Comparison of ENCODE assay signal across 10 cellular contexts in genomic region chr10:59678884-59679301, GRCh38. TPM values are rescaled to one million over a fixed set of nuclear protein-coding genes. Genes with fewer than 3 reads are reported as not detected.
DNase-seq lines count a peak whose midpoint lies in the region; ATAC-seq, FAIRE-seq and TF ChIP-seq lines count a peak whose summit lies in the region.
"Had no signal": no experiment of that assay in that cellular context is flagged by ENCODE, and none has a peak within 500 bp of the region (broad histone marks: within the 10 kb centered on the region; RNA-seq: fewer than 3 reads in every experiment).

No MANE protein-coding gene starts in this region.

- intact Hi-C loops in K562 (cut with micrococcal nuclease) = no loop called here

- H3K27ac ChIP-seq in K562 (ENCODE audit: extremely low read depth, low read depth, low read length) = no peak overlapping the region

- H3K4me1 Mint-ChIP-seq in stimulated activated naive CD8-positive, alpha-beta T cell treated with anti-CD3 and anti-CD28 coated beads, Interleukin-15, amount 100 ng/mL, for 72 hours = no peaks in the 10 kb centered on the region

- H3K9ac ChIP-seq in K562 (ENCODE audit: insufficient read depth in 1 of 2, low read depth in 2 of 2, low read length in 2 of 2) = no peak overlapping the region

- 5% methylated on average over 4 of the region's 4 CpGs for WGBS in K562 (ENCODE audit: insufficient coverage, low coverage, missing lambda C conversion rate)

- ATAC-seq in stimulated activated naive CD8-positive, alpha-beta T cell treated with anti-CD3 and anti-CD28 coated beads, Interleukin-15, amount 100 ng/mL, for 72 hours = peak; percentile 53
- ATAC-seq in stimulated activated naive CD8-positive, alpha-beta T cell treated with anti-CD3 and anti-CD28 coated beads, Interleukin-15, Interleukin-2, amounts not matched to agents 100 U/mL and 50 U/mL, for 24 hours = no peak
- ATAC-seq in HG03159 (IDR thresholded peaks at IDR 0.05; ENCODE audit: unreplicated experiment) (peak; percentile 92), K562 (no peak)

- no peaks in the 10 kb centered on the region for H3K9me1 ChIP-seq in K562 (ENCODE audit: control insufficient read depth, insufficient read depth, low read length)

- no peaks in the 10 kb centered on the region for H4K20me1 ChIP-seq in K562 (replicated peaks; ENCODE audit: control insufficient read depth, insufficient read depth, low read length)

- no peak for DNase-seq in stimulated activated naive CD8-positive, alpha-beta T cell treated with anti-CD3 and anti-CD28 coated beads, Interleukin-15, amount 100 ng/mL, for 72 hours
- DNase-seq in stimulated activated naive CD8-positive, alpha-beta T cell treated with anti-CD3 and anti-CD28 coated beads, Interleukin-15, Interleukin-2, amounts not matched to agents 100 U/mL and 50 U/mL, for 24 hours = no peak
- DNase-seq in K562 (ENCODE audit: extremely low read depth in 1 of 4, low spot score in 3 of 4) (no peak), SW480 (ENCODE audit: low spot score) (no peak), COR-L47 (lab: John Stamatoyannopoulos, UW) (no peak), HTR-8/SVneo (ENCODE audit: insufficient read length, low spot score) (no peak), DMS 273 treated with DMSO at 0.1 percent for 48 hours (lab: John Stamatoyannopoulos, UW) (no peak)
- DNase-seq: aorta, BE2C had no signal

- no peaks in the 10 kb centered on the region for H3K27me3 ChIP-seq in K562 (ENCODE audit: control insufficient read depth in 2 of 2, insufficient read depth in 2 of 2, low read length in 2 of 2)
- H3K27me3 ChIP-seq: BE2C had no signal

- CTCF ChIA-PET in K562 (lab: Yijun Ruan, JAX; ENCODE audit: low intra/inter-chr PET ratio) = no interaction called here

- POLR2A ChIA-PET in K562 (lab: Yijun Ruan, JAX) = no interaction called here

- no peaks in the 10 kb centered on the region for H3K36me3 ChIP-seq in K562 (ENCODE audit: control insufficient read depth, insufficient read depth, low read length)
- H3K36me3 ChIP-seq: BE2C had no signal

- no peak for FAIRE-seq in K562 (lab: Jason Lieb, UNC)
- FAIRE-seq in HTR-8/SVneo (lab: Jason Lieb, UNC) = no peak

- no peak overlapping the region for H3K4me3 ChIP-seq in K562

- H3K4me2 ChIP-seq in K562 (ENCODE audit: insufficient read depth, low read length) = no peak overlapping the region

- H3K4me1 ChIP-seq in K562 (replicated peaks in 1 of 2; ENCODE audit: control insufficient read depth in 2 of 2, insufficient read depth in 2 of 2, low read length in 2 of 2) = no peaks in the 10 kb centered on the region
- H3K4me1 ChIP-seq: BE2C had no signal

- H2AFZ ChIP-seq in K562 (ENCODE audit: low read depth, low read length) = peak overlapping the region; percentile 9; the same call in 1 of the 2 replicates

- H3K9me3 ChIP-seq in K562 (replicated peaks; ENCODE audit: control insufficient read depth, insufficient read depth, low read depth, low read length) = no peaks in the 10 kb centered on the region
- H3K9me3 ChIP-seq: BE2C had no signal

- no peak overlapping the region for H3K4me3 Mint-ChIP-seq in stimulated activated naive CD8-positive, alpha-beta T cell treated with anti-CD3 and anti-CD28 coated beads, Interleukin-15, amount 100 ng/mL, for 72 hours

- no peak overlapping the region for H3K27ac Mint-ChIP-seq in stimulated activated naive CD8-positive, alpha-beta T cell treated with anti-CD3 and anti-CD28 coated beads, Interleukin-15, amount 100 ng/mL, for 72 hours

- no peak for TF ChIP-seq POLR2A in K562 (conservative IDR thresholded peaks at IDR 0.05)

- no peak for TF ChIP-seq EP300 in K562 (IDR thresholded peaks at IDR 0.05; ENCODE audit: low read length)

- no TSS peak for BruUV-seq in K562 (replicated peaks; lab: Mats Ljungman, UMichigan)

- no peaks in the 10 kb centered on the region for H3K9me3 Mint-ChIP-seq in stimulated activated naive CD8-positive, alpha-beta T cell treated with anti-CD3 and anti-CD28 coated beads, Interleukin-15, amount 100 ng/mL, for 72 hours

- H3K79me2 ChIP-seq in K562 (ENCODE audit: control insufficient read depth, insufficient read depth, low read length) = no peaks in the 10 kb centered on the region

- no peaks in the 10 kb centered on the region for H3K27me3 Mint-ChIP-seq in stimulated activated naive CD8-positive, alpha-beta T cell treated with anti-CD3 and anti-CD28 coated beads, Interleukin-15, amount 100 ng/mL, for 72 hours

- in situ Hi-C loops in K562 (cut with MboI) = no loop called here

- no peak for TF ChIP-seq CTCF in K562 (IDR thresholded peaks at IDR 0.05 in 2 of 3, conservative IDR thresholded peaks at IDR 0.05 in 1 of 3; ENCODE audit: insufficient read depth in 2 of 3, low read depth in 1 of 3, low read length in 3 of 3)

- no peak for TF ChIP-seq RAD21 in K562 (CRISPR knock-in tag; conservative IDR thresholded peaks at IDR 0.05 in 1 of 2, IDR thresholded peaks at IDR 0.05 in 1 of 2)

TF ChIP-seq in K562, 482 proteins besides CTCF, POLR2A, EP300 and RAD21:
- no peak for TF ChIP-seq CCNT2 (IDR thresholded peaks at IDR 0.05; ENCODE audit: borderline replicate concordance, extremely low read depth, insufficient read length, low read depth, low read length)
- no peak for TF ChIP-seq TSC22D4 (tag; IDR thresholded peaks at IDR 0.05)
- no peak for TF ChIP-seq JUN (IDR thresholded peaks at IDR 0.05; ENCODE audit: borderline replicate concordance, low read depth, low read length)
- TF ChIP-seq JUN (CRISPR knock-in tag; IDR thresholded peaks at IDR 0.05; ENCODE audit: borderline replicate concordance) = no peak
- TF ChIP-seq GTF2E2 (tag; IDR thresholded peaks at IDR 0.05) = no peak
- no peak for TF ChIP-seq MTA3 (IDR thresholded peaks at IDR 0.05; ENCODE audit: borderline replicate concordance)
- no peak for TF ChIP-seq TEAD1 (CRISPR knock-in tag; IDR thresholded peaks at IDR 0.05)
- no peak for TF ChIP-seq RBM15 (IDR thresholded peaks at IDR 0.05; ENCODE audit: insufficient read depth, low read length)
- TF ChIP-seq MEF2A (IDR thresholded peaks at IDR 0.05; ENCODE audit: control insufficient read depth, low read depth, low read length) = no peak
- no peak for TF ChIP-seq SMARCE1 (IDR thresholded peaks at IDR 0.05)
- no peak for TF ChIP-seq BCLAF1 (IDR thresholded peaks at IDR 0.05; ENCODE audit: borderline replicate concordance in 1 of 2, control insufficient read depth in 1 of 2, low read depth in 2 of 2, low read length in 1 of 2)
- TF ChIP-seq KAT2B (IDR thresholded peaks at IDR 0.05; ENCODE audit: low read depth, low read length) = no peak
- TF ChIP-seq ZNF124 (CRISPR knock-in tag; IDR thresholded peaks at IDR 0.05) = no peak
- no peak for TF ChIP-seq KDM1A (IDR thresholded peaks at IDR 0.05)
- TF ChIP-seq ZNF695 (CRISPR knock-in tag; IDR thresholded peaks at IDR 0.05) = no peak
- no peak for TF ChIP-seq ZC3H4 (CRISPR knock-in tag; IDR thresholded peaks at IDR 0.05; ENCODE audit: borderline replicate concordance)

RNA-seq across cellular contexts. Expression of gene SLC16A9, which starts 30.8 kb away (rescaled TPM):
- total RNA-seq in K562 (2011; cell fraction: chromatin; rRNA removed; ENCODE audit: low replicate concordance) = 3.9 and 5.7 TPM in 2 replicates
- 2.8 and 3.8 TPM in 2 replicates for total RNA-seq in K562 (2011; cell fraction: nucleolus; rRNA removed)
- 3.4 and 6.9 TPM in 2 replicates for total RNA-seq in K562 (2011; cell fraction: nucleoplasm; rRNA removed)
- total RNA-seq in K562 (2014; rRNA removed) (1.5 and 1.6 TPM in 2 replicates), K562 (2014; rRNA removed; fragmentation: Illumina TruSeq; extraction: Trizol) (2.8 and 3.3 TPM in 2 replicates), K562 (2015; rRNA removed; fragmentation: Illumina TruSeq; extraction: Trizol) (2.5 and 2.6 TPM in 2 replicates), K562 (2021) (1.7 and 2.1 TPM in 2 replicates)
- polyA plus RNA-seq in K562 (2011; rRNA removed) (6.4 and 7.6 TPM in 2 replicates), K562 (2014; fragmentation: Illumina TruSeq; extraction: Trizol) (1.9 and 2.5 TPM in 2 replicates), K562 (2014; fragmentation: Nextera tagmentation; extraction: Ambion mirVana) (1 to 10 TPM in 1 of 2 experiments, under 1 TPM in 1; 0.90 to 1.0 TPM), K562 (2014; rRNA removed) (1.6 and 2.1 TPM in 2 replicates)
- 1.4 and 5.5 TPM in 2 replicates for polyA plus RNA-seq in K562 (2011; cell fraction: cytosol; rRNA removed)
- polyA plus RNA-seq in K562 (2011; cell fraction: nucleus; rRNA removed) = 4.6 and 8.7 TPM in 2 replicates
- 1.1 and 1.2 TPM in 2 replicates for polyA plus RNA-seq in K562 (2012)
- polyA minus RNA-seq in K562 (2011; rRNA and poly(A)+ RNA removed) = 4.8 and 6.6 TPM in 2 replicates
- 0.95 and 2.2 TPM in 2 replicates for polyA minus RNA-seq in K562 (2011; cell fraction: cytosol; rRNA and poly(A)+ RNA removed)
- 1.5 and 3.2 TPM in 2 replicates for polyA minus RNA-seq in K562 (2011; cell fraction: nucleus; rRNA and poly(A)+ RNA removed)

Comparison
In these comparisons a context has a peak if more than half of its experiments do, and no peak if none do; other contexts are left out.
1. ATAC-seq: peak in stimulated activated naive CD8-positive, alpha-beta T cell treated with anti-CD3 and anti-CD28 coated beads, Interleukin-15, amount 100 ng/mL, for 72 hours (single experiment) and HG03159 (single experiment); none in stimulated activated naive CD8-positive, alpha-beta T cell treated with anti-CD3 and anti-CD28 coated beads, Interleukin-15, Interleukin-2, amounts not matched to agents 100 U/mL and 50 U/mL, for 24 hours (single experiment) and K562 (single experiment).